ENCODE assay signal across 24 cellular contexts in genomic region chr4:5424901-5425300, GRCh38.
"Had no signal": no experiment of that assay in that cellular context is flagged by ENCODE, and none has a peak within 500 bp of the region (broad histone marks: within the 10 kb centered on the region; RNA-seq: fewer than 3 reads in every experiment).

No MANE protein-coding gene starts in this region.

- H3K27ac ChIP-seq: SJSA1, SK-N-MC had no signal

- DNase-seq: IMR-90, Karpas-422, KG1, MG63, NCI-H1092, NCI-H1105 treated with DMSO at 0.1 percent for 48 hours, NCI-H1417 treated with DMSO at 0.1 percent for 48 hours, NCI-H146, NCI-H1694 treated with DMSO at 0.1 percent for 48 hours, NCI-H1930, NCI-H2081 treated with DMSO at 0.1 percent for 48 hours, NCI-H2171, NCI-H226, NCI-H446, NCI-H510A, NCI-H524 treated with DMSO at 0.1 percent for 48 hours, NCI-H69, NCI-H774, Right ventricle myocardium superior, RPMI8226, SIG-M5 had no signal

- H3K4me1 ChIP-seq: SJSA1 had no signal

- H3K27me3 ChIP-seq: MG63, SJSA1 had no signal

- H3K9me3 ChIP-seq: MG63, SJSA1 had no signal

- ATAC-seq: HepG2 had no signal

- H3K4me3 ChIP-seq: MG63, SJSA1, SK-N-MC had no signal

- H3K36me3 ChIP-seq: MG63, SJSA1 had no signal
